ENCODE assay signal across 10 cellular contexts in the genomic region with DNA sequence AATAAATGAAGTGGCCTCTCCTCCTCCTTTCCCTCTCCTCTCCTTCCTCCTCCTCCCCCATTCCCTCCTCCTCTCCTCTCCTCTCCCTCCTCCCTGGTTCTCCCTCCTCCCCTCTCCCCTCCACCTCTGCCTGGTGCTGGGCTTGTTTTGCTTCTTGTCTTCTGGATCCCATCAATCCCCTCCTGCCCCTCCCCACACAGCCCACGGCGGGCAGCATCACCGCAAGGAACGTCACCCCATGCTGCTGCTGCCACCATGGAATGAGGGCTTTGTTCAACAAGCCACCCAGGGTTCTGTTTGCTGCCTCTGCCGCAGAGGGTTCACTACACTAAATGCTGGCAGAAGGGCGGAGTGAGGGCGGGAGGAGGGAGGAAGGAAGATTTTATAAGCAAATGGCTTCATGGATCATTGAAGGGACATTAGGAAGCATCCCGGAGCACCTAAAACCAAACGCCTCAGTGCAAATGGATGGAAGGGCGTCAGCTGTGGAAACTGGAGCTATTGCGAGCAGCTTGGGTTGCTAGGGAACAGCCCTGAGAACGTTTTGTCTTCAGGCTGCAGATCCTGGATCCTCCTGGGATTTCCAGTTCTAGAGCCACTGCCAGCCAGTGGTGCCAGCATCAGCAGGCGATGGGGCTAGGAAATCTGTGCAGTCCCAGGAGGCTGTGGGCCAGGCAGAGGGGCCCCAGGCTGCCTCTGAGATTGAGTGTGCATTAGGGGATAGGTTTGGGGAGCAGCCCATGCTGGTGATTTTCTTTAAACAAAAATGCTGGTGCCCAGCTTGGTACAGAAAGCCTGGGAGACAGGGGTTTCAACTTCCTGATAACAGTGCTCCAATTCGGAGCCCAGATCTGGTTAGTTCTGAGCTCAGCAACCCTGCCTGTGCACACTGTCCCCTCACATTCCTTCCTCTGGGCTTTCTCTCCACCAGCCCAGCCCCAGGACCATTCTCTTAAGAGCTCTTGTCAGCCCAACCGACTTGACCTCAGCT.
DNase-seq lines count a peak whose midpoint lies in the region; ATAC-seq and TF ChIP-seq lines count a peak whose summit lies in the region.
"Had no signal": no experiment of that assay in that cellular context is flagged by ENCODE, and none has a peak within 500 bp of the region (broad histone marks: within the 10 kb centered on the region; RNA-seq: fewer than 3 reads in every experiment).

No MANE protein-coding gene starts in this region.

- H2BK120ac ChIP-seq in mesendoderm (ENCODE audit: low read depth, low read length), result no peak overlapping the region

- no peak for TF ChIP-seq CTCF in body of pancreas (IDR thresholded peaks at IDR 0.05)
- no peak for TF ChIP-seq CTCF in RWPE1 (conservative IDR thresholded peaks at IDR 0.05; ENCODE audit: low read depth)

- H4K8ac ChIP-seq in mesendoderm (ENCODE audit: low read depth, low read length), result no peak overlapping the region

- no peak overlapping the region for H4K5ac ChIP-seq in mesendoderm (ENCODE audit: low read length)

- H3K4ac ChIP-seq in mesendoderm (ENCODE audit: low read depth, low read length), result no peak overlapping the region

- no peak overlapping the region for H2BK5ac ChIP-seq in mesendoderm (ENCODE audit: low read length)

- no peaks in the 10 kb centered on the region for H3K9me3 ChIP-seq in body of pancreas
- H3K9me3 ChIP-seq: A549 had no signal

- no peak overlapping the region for H3K56ac ChIP-seq in mesendoderm (ENCODE audit: low read length)

- H3K23ac ChIP-seq in mesendoderm (ENCODE audit: low read length), result no peak overlapping the region

- no peak overlapping the region for H3K4me2 ChIP-seq in mesendoderm (ENCODE audit: low read length)
- H3K4me2 ChIP-seq: A549 had no signal

- 72 to 81% methylated on average over 14 to 15 of the region's 15 CpGs for WGBS in body of pancreas, 2 donors
- WGBS in mesendoderm (ENCODE audit: extremely low coverage, insufficient coverage, low lambda C conversion rate), result no CpG with 5 or more reads among the region's 15 CpGs

- no peak overlapping the region for H3K27ac ChIP-seq in body of pancreas
- no peak overlapping the region for H3K27ac ChIP-seq in mesendoderm (ENCODE audit: low read depth, low read length)
- no peak overlapping the region for H3K27ac ChIP-seq in RWPE1
- H3K27ac ChIP-seq: A549, epithelial cell of prostate had no signal

- intact Hi-C loops in body of pancreas (cut with DNase I), result no loop called here

- peaks cover 13% of the 10 kb centered on the region for H3K4me1 ChIP-seq in body of pancreas
- H3K4me1 ChIP-seq in mesendoderm (ENCODE audit: control insufficient read depth, low read depth, low read length), result no peaks in the 10 kb centered on the region

- no peaks in the 10 kb centered on the region for H3K79me1 ChIP-seq in mesendoderm (ENCODE audit: low read length)

- TF ChIP-seq POLR2A in body of pancreas (IDR thresholded peaks at IDR 0.05), result no peak

- ATAC-seq in body of pancreas (peak; percentile 17), GM21528 (IDR thresholded peaks at IDR 0.05; ENCODE audit: low FRiP score, unreplicated experiment) (no peak)
- ATAC-seq: A549 had no signal

- CTCF ChIA-PET in RWPE1 (lab: Yijun Ruan, JAX), result interaction anchor here (0.6 kb wide), 2 partner anchors 13 to 507 kb away, joined by 3 to 4 read pairs; no protein-coding TSS in a partner anchor

- H3K4me3 ChIP-seq in body of pancreas (no peak overlapping the region), mesendoderm (ENCODE audit: low read length) (no peak overlapping the region)
- H3K4me3 ChIP-seq: A549 had no signal

- H3K18ac ChIP-seq in mesendoderm (ENCODE audit: low read length), result no peak overlapping the region

- H3K36me3 ChIP-seq in body of pancreas (replicated peaks in 1 of 2; ENCODE audit: insufficient read depth in 1 of 2, low read depth in 2 of 2) (no peaks in the 10 kb centered on the region), mesendoderm (ENCODE audit: control insufficient read depth, insufficient read depth, low read length) (no peaks in the 10 kb centered on the region)

- no peak overlapping the region for H2BK15ac ChIP-seq in mesendoderm (replicated peaks; ENCODE audit: low read depth)

- no peak overlapping the region for H2AK5ac ChIP-seq in mesendoderm (ENCODE audit: low read length)

- peak; percentile 35 to 52 for DNase-seq in NCI-H2081 (lab: John Stamatoyannopoulos, UW)
- no peak for DNase-seq in NCI-H2081 treated with DMSO at 0.1 percent for 48 hours (lab: John Stamatoyannopoulos, UW)
- DNase-seq in body of pancreas, result peak in 3 of 4 donors; percentile 36 to 55 (median 41)
- peak; percentile 8 for DNase-seq in mesendoderm
- peak; percentile 54 for DNase-seq in ureter (ENCODE audit: low spot score)
- DNase-seq in RWPE1 (ENCODE audit: low spot score), result no peak
- DNase-seq in stimulated activated CD4-positive, alpha-beta T cell treated with anti-CD3 and anti-CD28 coated beads, Interleukin-1b, Interleukin-23, amount 100 ng/mL, for 48 hours, result no peak

- no peaks in the 10 kb centered on the region for H3K27me3 ChIP-seq in body of pancreas
- H3K27me3 ChIP-seq in mesendoderm (ENCODE audit: insufficient read depth, low read length, poor library complexity), result no peaks in the 10 kb centered on the region

- POLR2A ChIA-PET in RWPE1 (lab: Yijun Ruan, JAX; ENCODE audit: low non-redundant PET), result interaction anchor here (0.6 kb wide), 1 partner anchor 636 kb away, joined by 3 read pairs; no protein-coding TSS in a partner anchor

- no peak overlapping the region for H3K9ac ChIP-seq in mesendoderm (ENCODE audit: low read length)

- H3K79me2 ChIP-seq in mesendoderm (ENCODE audit: control insufficient read depth, insufficient read depth, low read length), result no peaks in the 10 kb centered on the region

Comparison
In these comparisons a context has a peak if more than half of its experiments do, and no peak if none do; other contexts are left out.
1. DNase-seq: peak in NCI-H2081 (2 of 2), body of pancreas (3 of 4), mesendoderm (single experiment) and ureter (single experiment); none in NCI-H2081 treated with DMSO at 0.1 percent for 48 hours (single experiment), RWPE1 (single experiment) and stimulated activated CD4-positive, alpha-beta T cell treated with anti-CD3 and anti-CD28 coated beads, Interleukin-1b, Interleukin-23, amount 100 ng/mL, for 48 hours (single experiment).